In the genomic region with DNA sequence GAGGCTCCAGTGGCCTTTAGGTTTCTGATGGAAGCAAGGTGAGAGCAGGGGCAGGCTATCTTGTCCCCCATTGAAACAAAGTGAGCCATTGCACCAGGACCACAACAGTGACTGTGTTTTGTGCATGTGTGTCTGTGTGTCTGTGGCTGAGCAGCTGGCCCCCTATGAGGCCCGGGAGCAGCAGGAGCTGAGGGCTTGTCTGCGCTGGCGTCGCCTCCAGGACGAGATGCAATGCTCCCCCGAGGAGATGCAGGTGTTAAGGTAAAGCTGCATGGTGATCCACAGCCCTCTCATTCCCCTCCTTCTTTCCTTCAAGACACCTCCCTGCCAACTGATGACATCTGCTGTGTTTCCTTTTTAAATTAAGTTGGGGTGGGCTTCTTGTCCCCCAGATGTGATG, we compare ENCODE assay signal across 22 cellular contexts.
DNase-seq lines count a peak whose midpoint lies in the region; ATAC-seq, FAIRE-seq and TF ChIP-seq lines count a peak whose summit lies in the region.
"Had no signal": no experiment of that assay in that cellular context is flagged by ENCODE, and none has a peak within 500 bp of the region (broad histone marks: within the 10 kb centered on the region; RNA-seq: fewer than 3 reads in every experiment).

No MANE protein-coding gene starts in this region.

- POLR2A ChIA-PET in MCF 10A (lab: Yijun Ruan, JAX), result interaction anchor here (0.6 to 2.3 kb wide), 9 partner anchors 9 to 128 kb away, joined by 3 to 15 read pairs (median 3); no protein-coding TSS in a partner anchor

- DNase-seq in MCF 10A (ENCODE audit: unreplicated experiment) (no peak), breast epithelium (ENCODE audit: low spot score in 2 of 2) (no peak), chondrocyte (ENCODE audit: low spot score) (no peak), mesenchymal stem cell (no peak), urothelium cell line (ENCODE audit: low spot score) (peak; percentile 20), NCI-H1436 treated with DMSO at 0.1 percent for 48 hours (lab: John Stamatoyannopoulos, UW) (no peak), cerebellum (ENCODE audit: low spot score) (no peak)
- no peak for DNase-seq in activated CD8-positive, alpha-beta memory T cell treated with anti-CD3 and anti-CD28 coated beads, Interleukin-2, amount 10 ng/mL, durations not matched to agents 7 days and 5 days
- DNase-seq: cortex of kidney; Karpas-422; NCI-H2029; NCI-H510A treated with DMSO at 0.1 percent for 48 hours; psoas muscle; stimulated activated CD4-positive, alpha-beta T cell treated with anti-CD3 and anti-CD28 coated beads, Interleukin-2, amount 100 ng/mL, for 48 hours; stimulated activated naive CD8-positive, alpha-beta T cell treated with anti-CD3 and anti-CD28 coated beads, Interleukin-15, amount 100 ng/mL, for 72 hours had no signal

- no peak overlapping the region for H4K8ac ChIP-seq in mesenchymal stem cell (ENCODE audit: low read length)

- H3K14ac ChIP-seq in mesenchymal stem cell (ENCODE audit: low read length in 2 of 2), result peak overlapping the region in 1 of 2 experiments; percentile 14

- no peak overlapping the region for H4K91ac ChIP-seq in mesenchymal stem cell (ENCODE audit: low read length)

- TF ChIP-seq CTCF in MCF 10A (IDR thresholded peaks at IDR 0.05; ENCODE audit: unreplicated experiment) (no peak), breast epithelium (IDR thresholded peaks at IDR 0.05) (no peak), chondrocyte (IDR thresholded peaks at IDR 0.05) (no peak)

- H3K36me3 Mint-ChIP-seq in MCF 10A (ENCODE audit: insufficient read depth, unreplicated experiment) (peaks cover 24% of the 10 kb centered on the region), chondrocyte (ENCODE audit: low read depth) (peaks cover 30% of the 10 kb centered on the region)
- no peaks in the 10 kb centered on the region for H3K36me3 Mint-ChIP-seq in activated CD8-positive, alpha-beta memory T cell treated with anti-CD3 and anti-CD28 coated beads, Interleukin-2, amount 10 ng/mL, durations not matched to agents 7 days and 5 days
- H3K36me3 Mint-ChIP-seq: activated naive CD4-positive, alpha-beta T cell treated with anti-CD3 and anti-CD28 coated beads, Interleukin-2, amount 50 U/mL, for 72 hours; natural killer cell treated with Interleukin-12 subunit alpha and Interleukin-12 subunit beta and Interleukin-15 and Interleukin-18, amount 100 ng/mL, for 72 hours had no signal

- no CpG with 5 or more reads among the region's 6 CpGs for WGBS in mesenchymal stem cell

- no peak overlapping the region for H2BK120ac ChIP-seq in mesenchymal stem cell (ENCODE audit: low read depth, low read length)

- H3K36me3 ChIP-seq in breast epithelium (no peaks in the 10 kb centered on the region), mesenchymal stem cell (ENCODE audit: control insufficient read depth in 1 of 2, insufficient read depth in 2 of 2, low read depth in 1 of 2, low read length in 2 of 2) (peaks cover 0 to 32% of the 10 kb centered on the region in 2 experiments)
- H3K36me3 ChIP-seq: upper lobe of left lung had no signal

- peak overlapping the region; percentile 7 for H2AK5ac ChIP-seq in mesenchymal stem cell (ENCODE audit: low read length, severe bottlenecking)

- H3K4me3 ChIP-seq in breast epithelium (no peak overlapping the region), mesenchymal stem cell (ENCODE audit: insufficient read depth in 1 of 2, low read depth in 1 of 2, low read length in 2 of 2) (no peak overlapping the region)
- H3K4me3 ChIP-seq: A549, psoas muscle, smooth muscle cell, upper lobe of left lung had no signal

- H3K79me1 ChIP-seq in mesenchymal stem cell (replicated peaks; ENCODE audit: low read length, poor library complexity, severe bottlenecking), result peaks cover 38% of the 10 kb centered on the region

- peaks cover 62% of the 10 kb centered on the region for H3K4me1 Mint-ChIP-seq in MCF 10A (ENCODE audit: insufficient read depth, unreplicated experiment)
- peaks cover 83% of the 10 kb centered on the region for H3K4me1 Mint-ChIP-seq in chondrocyte (ENCODE audit: low read depth)
- H3K4me1 Mint-ChIP-seq in activated CD8-positive, alpha-beta memory T cell treated with anti-CD3 and anti-CD28 coated beads, Interleukin-2, amount 10 ng/mL, durations not matched to agents 7 days and 5 days, result no peaks in the 10 kb centered on the region
- H3K4me1 Mint-ChIP-seq: stimulated activated naive CD8-positive, alpha-beta T cell treated with anti-CD3 and anti-CD28 coated beads, Interleukin-15, amount 100 ng/mL, for 72 hours had no signal

- intact Hi-C loops in MCF 10A (cut with micrococcal nuclease) (no loop called here), breast epithelium (cut with DNase I; ENCODE audit: low total_unique reads) (no loop called here)

- H3K9me3 Mint-ChIP-seq in MCF 10A (ENCODE audit: unreplicated experiment) (no peaks in the 10 kb centered on the region), chondrocyte (ENCODE audit: low read depth) (no peaks in the 10 kb centered on the region)
- H3K9me3 Mint-ChIP-seq in activated CD8-positive, alpha-beta memory T cell treated with anti-CD3 and anti-CD28 coated beads, Interleukin-2, amount 10 ng/mL, durations not matched to agents 7 days and 5 days (ENCODE audit: low read depth), result no peaks in the 10 kb centered on the region
- H3K9me3 Mint-ChIP-seq: activated naive CD4-positive, alpha-beta T cell treated with anti-CD3 and anti-CD28 coated beads, Interleukin-2, amount 50 U/mL, for 72 hours; natural killer cell treated with Interleukin-12 subunit alpha and Interleukin-12 subunit beta and Interleukin-15 and Interleukin-18, amount 100 ng/mL, for 72 hours; stimulated activated naive CD8-positive, alpha-beta T cell treated with anti-CD3 and anti-CD28 coated beads, Interleukin-15, amount 100 ng/mL, for 72 hours had no signal

- no peak overlapping the region for H2BK15ac ChIP-seq in mesenchymal stem cell (ENCODE audit: low read depth, poor library complexity, severe bottlenecking)

- CTCF ChIA-PET in MCF 10A (lab: Yijun Ruan, JAX), result no interaction called here
- CTCF ChIA-PET in activated CD8-positive, alpha-beta memory T cell treated with anti-CD3 and anti-CD28 coated beads, Interleukin-2, amount 10 ng/mL, durations not matched to agents 7 days and 5 days (lab: Charles Lee), result no interaction called here

- no peaks in the 10 kb centered on the region for H3K27me3 Mint-ChIP-seq in MCF 10A (ENCODE audit: insufficient read depth, unreplicated experiment)
- no peaks in the 10 kb centered on the region for H3K27me3 Mint-ChIP-seq in chondrocyte (ENCODE audit: low read depth)
- no peaks in the 10 kb centered on the region for H3K27me3 Mint-ChIP-seq in activated CD8-positive, alpha-beta memory T cell treated with anti-CD3 and anti-CD28 coated beads, Interleukin-2, amount 10 ng/mL, durations not matched to agents 7 days and 5 days
- H3K27me3 Mint-ChIP-seq: natural killer cell treated with Interleukin-12 subunit alpha and Interleukin-12 subunit beta and Interleukin-15 and Interleukin-18, amount 100 ng/mL, for 72 hours; stimulated activated naive CD8-positive, alpha-beta T cell treated with anti-CD3 and anti-CD28 coated beads, Interleukin-15, amount 100 ng/mL, for 72 hours had no signal

- no peak for ATAC-seq in activated CD8-positive, alpha-beta memory T cell treated with anti-CD3 and anti-CD28 coated beads, Interleukin-2, amount 10 ng/mL, durations not matched to agents 7 days and 5 days
- ATAC-seq: A549; activated naive CD4-positive, alpha-beta T cell treated with anti-CD3 and anti-CD28 coated beads, Interleukin-2, amount 50 U/mL, for 72 hours; HCT116; natural killer cell treated with Interleukin-12 subunit alpha and Interleukin-12 subunit beta and Interleukin-15 and Interleukin-18, amount 100 ng/mL, for 72 hours; psoas muscle; stimulated activated naive CD8-positive, alpha-beta T cell treated with anti-CD3 and anti-CD28 coated beads, Interleukin-15, amount 100 ng/mL, for 72 hours had no signal

- no peak overlapping the region for H3K4ac ChIP-seq in mesenchymal stem cell (ENCODE audit: low read depth in 1 of 2, low read length in 2 of 2)

- H3K18ac ChIP-seq in mesenchymal stem cell (ENCODE audit: low read depth in 1 of 2, low read length in 2 of 2), result peak overlapping the region in 1 of 2 experiments; percentile 26

- H3K27me3 ChIP-seq in breast epithelium, result no peaks in the 10 kb centered on the region
- H3K27me3 ChIP-seq in mesenchymal stem cell (ENCODE audit: control insufficient read depth in 1 of 2, insufficient read depth in 1 of 2, low read length in 2 of 2), result no peaks in the 10 kb centered on the region
- H3K27me3 ChIP-seq: upper lobe of left lung had no signal

- BruUV-seq in MCF 10A (replicated peaks; lab: Mats Ljungman, UMichigan), result no TSS peak

- no peak for TF ChIP-seq POLR2A in breast epithelium (IDR thresholded peaks at IDR 0.05)

- H3K9ac ChIP-seq in mesenchymal stem cell (ENCODE audit: low read length), result no peak overlapping the region

- no peak overlapping the region for H2BK12ac ChIP-seq in mesenchymal stem cell (ENCODE audit: low read length in 2 of 2)

- H3K27ac ChIP-seq in breast epithelium, result peak overlapping the region in 1 of 2 donors; percentile 7
- peak overlapping the region; percentile 5 for H3K27ac ChIP-seq in mesenchymal stem cell (ENCODE audit: low read length, poor library complexity, severe bottlenecking)

- no peak overlapping the region for H2BK5ac ChIP-seq in mesenchymal stem cell (ENCODE audit: low read depth, low read length, poor library complexity, severe bottlenecking)

- no peak for FAIRE-seq in urothelium cell line (lab: Jason Lieb, UNC)
- FAIRE-seq: A549, TTC549 had no signal

- no peak overlapping the region for H3K23ac ChIP-seq in mesenchymal stem cell (ENCODE audit: low read length in 2 of 2)

- H3K27ac Mint-ChIP-seq in MCF 10A (ENCODE audit: low read depth, unreplicated experiment), result peak overlapping the region; percentile 89
- peak overlapping the region; percentile 89 for H3K27ac Mint-ChIP-seq in chondrocyte (ENCODE audit: unreplicated experiment)
- H3K27ac Mint-ChIP-seq in activated CD8-positive, alpha-beta memory T cell treated with anti-CD3 and anti-CD28 coated beads, Interleukin-2, amount 10 ng/mL, durations not matched to agents 7 days and 5 days, result no peak overlapping the region
- H3K27ac Mint-ChIP-seq: natural killer cell treated with Interleukin-12 subunit alpha and Interleukin-12 subunit beta and Interleukin-15 and Interleukin-18, amount 100 ng/mL, for 72 hours; stimulated activated naive CD8-positive, alpha-beta T cell treated with anti-CD3 and anti-CD28 coated beads, Interleukin-15, amount 100 ng/mL, for 72 hours had no signal

- H3K9me3 ChIP-seq in breast epithelium, result no peaks in the 10 kb centered on the region
- no peaks in the 10 kb centered on the region for H3K9me3 ChIP-seq in mesenchymal stem cell (ENCODE audit: control insufficient read depth, low read length)
- H3K9me3 ChIP-seq: A549, psoas muscle, upper lobe of left lung had no signal

- peaks cover 2 to 8% of the 10 kb centered on the region in 2 donors for H3K4me1 ChIP-seq in breast epithelium
- H3K4me1 ChIP-seq in mesenchymal stem cell (ENCODE audit: control insufficient read depth, insufficient read depth, low read depth, low read length), result peaks cover 32% of the 10 kb centered on the region

- H3K4me3 Mint-ChIP-seq in MCF 10A (ENCODE audit: unreplicated experiment), result no peak overlapping the region
- no peak overlapping the region for H3K4me3 Mint-ChIP-seq in chondrocyte (ENCODE audit: unreplicated experiment)
- no peak overlapping the region for H3K4me3 Mint-ChIP-seq in activated CD8-positive, alpha-beta memory T cell treated with anti-CD3 and anti-CD28 coated beads, Interleukin-2, amount 10 ng/mL, durations not matched to agents 7 days and 5 days
- H3K4me3 Mint-ChIP-seq: natural killer cell treated with Interleukin-12 subunit alpha and Interleukin-12 subunit beta and Interleukin-15 and Interleukin-18, amount 100 ng/mL, for 72 hours; stimulated activated naive CD8-positive, alpha-beta T cell treated with anti-CD3 and anti-CD28 coated beads, Interleukin-15, amount 100 ng/mL, for 72 hours had no signal

- H3K4me2 ChIP-seq in mesenchymal stem cell (ENCODE audit: low read length, poor library complexity, severe bottlenecking), result no peak overlapping the region
- H3K4me2 ChIP-seq: A549, smooth muscle cell had no signal

- H2AFZ ChIP-seq in mesenchymal stem cell (ENCODE audit: low read depth, low read length), result no peak overlapping the region
